27 cellular contexts compared by ENCODE assay signal in genomic region chr5:67696446-67696845, GRCh38.
"Had no signal": no experiment of that assay in that cellular context is flagged by ENCODE, and none has a peak within 500 bp of the region (broad histone marks: within the 10 kb centered on the region; RNA-seq: fewer than 3 reads in every experiment).

No MANE protein-coding gene starts in this region.

- H3K36me3 Mint-ChIP-seq: natural killer cell treated with Interleukin-12 subunit alpha and Interleukin-12 subunit beta and Interleukin-15 and Interleukin-18, amount 100 ng/mL, for 72 hours; stimulated activated memory B cell treated with anti-CD40 and anti-IgM and Interleukin-4, amounts not matched to agents 10 μg/mL and 1 μg/mL and 100 μg/mL, for 72 hours; type B pancreatic cell had no signal

- H3K4me1 ChIP-seq: pancreas, right lobe of liver had no signal

- DNase-seq: naive B cell; naive thymus-derived CD8-positive, alpha-beta T cell; nephron progenitor cell; nucleus accumbens; pancreas; right cardiac atrium; right lobe of liver; stimulated activated CD4-positive, alpha-beta T cell treated with anti-CD3 and anti-CD28 coated beads, Interleukin-15, amount 100 ng/mL, for 24 hours; stimulated activated CD4-positive, alpha-beta T cell treated with anti-CD3 and anti-CD28 coated beads, Interleukin-4, amount 100 ng/mL, for 1 hour; stimulated activated CD4-positive, alpha-beta T cell treated with anti-CD3 and anti-CD28 coated beads, Interleukin-4, amount 100 ng/mL, for 4 hours; stimulated activated CD8-positive, alpha-beta memory T cell treated with anti-CD3 and anti-CD28 coated beads, Interleukin-4, amount 100 ng/mL, for 48 hours; stimulated activated naive CD4-positive, alpha-beta T cell; stimulated activated naive CD8-positive, alpha-beta T cell treated with anti-CD3 and anti-CD28 coated beads, Interleukin-15, amount 100 ng/mL, for 72 hours; stimulated activated naive CD8-positive, alpha-beta T cell treated with anti-CD3 and anti-CD28 coated beads, Interleukin-15, Interleukin-2, amounts not matched to agents 100 U/mL and 50 U/mL, for 24 hours; testis; tibial artery; transverse colon; upper lobe of right lung; uterus had no signal

- H3K27ac ChIP-seq: neutrophil, pancreas, prostate gland, right lobe of liver, skin epidermis, suprapubic skin, testis, upper lobe of right lung had no signal

- H3K4me3 Mint-ChIP-seq: naive B cell; naive thymus-derived CD8-positive, alpha-beta T cell; natural killer cell treated with Interleukin-12 subunit alpha and Interleukin-12 subunit beta and Interleukin-15 and Interleukin-18, amount 100 ng/mL, for 72 hours; nephron progenitor cell; neural crest cell; stimulated activated memory B cell treated with anti-CD40 and anti-IgM and Interleukin-4, amounts not matched to agents 10 μg/mL and 1 μg/mL and 100 μg/mL, for 72 hours; stimulated activated naive CD8-positive, alpha-beta T cell treated with anti-CD3 and anti-CD28 coated beads, Interleukin-15, amount 100 ng/mL, for 72 hours; type B pancreatic cell had no signal

- H3K36me3 ChIP-seq: neutrophil, pancreas, prostate gland, right lobe of liver, suprapubic skin, tibial artery, transverse colon, upper lobe of right lung, uterus had no signal

- H3K9me3 ChIP-seq: neutrophil, pancreas, prostate gland, right lobe of liver, suprapubic skin, testis, tibial artery, upper lobe of right lung, uterus had no signal

- H3K4me3 ChIP-seq: pancreas, prostate gland, right lobe of liver, skin epidermis, suprapubic skin, testis, tibial artery, transverse colon, upper lobe of right lung, uterus had no signal

- H3K4me1 Mint-ChIP-seq: naive B cell; naive thymus-derived CD8-positive, alpha-beta T cell; neural crest cell; stimulated activated memory B cell treated with anti-CD40 and anti-IgM and Interleukin-4, amounts not matched to agents 10 μg/mL and 1 μg/mL and 100 μg/mL, for 72 hours; stimulated activated naive CD8-positive, alpha-beta T cell treated with anti-CD3 and anti-CD28 coated beads, Interleukin-15, amount 100 ng/mL, for 72 hours had no signal

- FAIRE-seq: pancreas had no signal

- H3K9me3 Mint-ChIP-seq: naive B cell; natural killer cell treated with Interleukin-12 subunit alpha and Interleukin-12 subunit beta and Interleukin-15 and Interleukin-18, amount 100 ng/mL, for 72 hours; stimulated activated memory B cell treated with anti-CD40 and anti-IgM and Interleukin-4, amounts not matched to agents 10 μg/mL and 1 μg/mL and 100 μg/mL, for 72 hours; stimulated activated naive CD8-positive, alpha-beta T cell treated with anti-CD3 and anti-CD28 coated beads, Interleukin-15, amount 100 ng/mL, for 72 hours had no signal

- H3K27me3 ChIP-seq: neutrophil, pancreas, right lobe of liver, suprapubic skin, testis, tibial artery, transverse colon, upper lobe of right lung, uterus had no signal

- H3K27me3 Mint-ChIP-seq: stimulated activated naive CD8-positive, alpha-beta T cell treated with anti-CD3 and anti-CD28 coated beads, Interleukin-15, amount 100 ng/mL, for 72 hours had no signal

- H3K27ac Mint-ChIP-seq: naive thymus-derived CD8-positive, alpha-beta T cell; natural killer cell treated with Interleukin-12 subunit alpha and Interleukin-12 subunit beta and Interleukin-15 and Interleukin-18, amount 100 ng/mL, for 72 hours; nephron progenitor cell; stimulated activated memory B cell treated with anti-CD40 and anti-IgM and Interleukin-4, amounts not matched to agents 10 μg/mL and 1 μg/mL and 100 μg/mL, for 72 hours; stimulated activated naive CD8-positive, alpha-beta T cell treated with anti-CD3 and anti-CD28 coated beads, Interleukin-15, amount 100 ng/mL, for 72 hours; type B pancreatic cell had no signal
